ENCODE assay signal across 24 cellular contexts in genomic region chr4:155966171-155966570, GRCh38.
"Had no signal": no experiment of that assay in that cellular context is flagged by ENCODE, and none has a peak within 500 bp of the region (broad histone marks: within the 10 kb centered on the region; RNA-seq: fewer than 3 reads in every experiment).

No MANE protein-coding gene starts in this region.

- H3K9me3 Mint-ChIP-seq: activated naive CD4-positive, alpha-beta T cell treated with anti-CD3 and anti-CD28 coated beads for 36 hours had no signal

- H2AFZ ChIP-seq: PC-9 had no signal

- H3K4me3 ChIP-seq: K562, PC-9 had no signal

- H3K4me2 ChIP-seq: PC-9 had no signal

- H3K27ac Mint-ChIP-seq: activated CD4-positive, alpha-beta memory T cell treated with anti-CD3 and anti-CD28 coated beads, Interleukin-2, amount 10 ng/mL, durations not matched to agents 7 days and 5 days; activated naive CD4-positive, alpha-beta T cell treated with anti-CD3 and anti-CD28 coated beads for 36 hours; activated naive CD8-positive, alpha-beta T cell; activated T-helper 17 cell treated with anti-CD3 and anti-CD28 coated beads, Interleukin-2, amount 50 U/mL, for 72 hours; T-helper 17 cell had no signal

- ATAC-seq: activated T-helper 17 cell treated with anti-CD3 and anti-CD28 coated beads, Interleukin-2, amount 50 U/mL, for 72 hours; K562; T-helper 17 cell had no signal

- H3K27ac ChIP-seq: PC-9, VCaP had no signal

- DNase-seq: activated CD4-positive, alpha-beta memory T cell treated with anti-CD3 and anti-CD28 coated beads, Interleukin-2, amount 10 ng/mL, durations not matched to agents 7 days and 5 days; activated CD4-positive, alpha-beta T cell treated with anti-CD3 and anti-CD28 coated beads, Interleukin-2, amount 50 U/mL, for 1 hour; activated CD4-positive, CD25-positive, alpha-beta regulatory T cell; activated gamma-delta T cell; activated naive CD4-positive, alpha-beta T cell treated with anti-CD3 and anti-CD28 coated beads for 36 hours; activated T-cell treated with anti-CD3 and anti-CD28 coated beads for 4 hours; activated T-cell treated with anti-CD3 and anti-CD28 coated beads, Interleukin-2, amount 50 U/mL, for 48 hours; amygdala; Karpas-422; NCI-H1105 treated with DMSO at 0.1 percent for 48 hours; NCI-H1436 treated with DMSO at 0.1 percent for 48 hours; NCI-H187; NCI-H2081; NCI-H510A treated with DMSO at 0.1 percent for 48 hours; NCI-H69; PC-9; SHP77 treated with DMSO at 0.1 percent for 48 hours; T-helper 17 cell; T-helper 9 cell had no signal

- H3K4me3 Mint-ChIP-seq: activated CD4-positive, alpha-beta memory T cell treated with anti-CD3 and anti-CD28 coated beads, Interleukin-2, amount 10 ng/mL, durations not matched to agents 7 days and 5 days; activated naive CD4-positive, alpha-beta T cell treated with anti-CD3 and anti-CD28 coated beads for 36 hours; activated naive CD8-positive, alpha-beta T cell; activated T-helper 17 cell treated with anti-CD3 and anti-CD28 coated beads, Interleukin-2, amount 50 U/mL, for 72 hours; brain; T-helper 17 cell had no signal

- H3K27me3 Mint-ChIP-seq: activated CD4-positive, alpha-beta memory T cell treated with anti-CD3 and anti-CD28 coated beads, Interleukin-2, amount 10 ng/mL, durations not matched to agents 7 days and 5 days; brain had no signal

- H3K36me3 Mint-ChIP-seq: activated naive CD8-positive, alpha-beta T cell; brain had no signal
